8 cellular contexts compared by ENCODE assay signal in the genomic region with DNA sequence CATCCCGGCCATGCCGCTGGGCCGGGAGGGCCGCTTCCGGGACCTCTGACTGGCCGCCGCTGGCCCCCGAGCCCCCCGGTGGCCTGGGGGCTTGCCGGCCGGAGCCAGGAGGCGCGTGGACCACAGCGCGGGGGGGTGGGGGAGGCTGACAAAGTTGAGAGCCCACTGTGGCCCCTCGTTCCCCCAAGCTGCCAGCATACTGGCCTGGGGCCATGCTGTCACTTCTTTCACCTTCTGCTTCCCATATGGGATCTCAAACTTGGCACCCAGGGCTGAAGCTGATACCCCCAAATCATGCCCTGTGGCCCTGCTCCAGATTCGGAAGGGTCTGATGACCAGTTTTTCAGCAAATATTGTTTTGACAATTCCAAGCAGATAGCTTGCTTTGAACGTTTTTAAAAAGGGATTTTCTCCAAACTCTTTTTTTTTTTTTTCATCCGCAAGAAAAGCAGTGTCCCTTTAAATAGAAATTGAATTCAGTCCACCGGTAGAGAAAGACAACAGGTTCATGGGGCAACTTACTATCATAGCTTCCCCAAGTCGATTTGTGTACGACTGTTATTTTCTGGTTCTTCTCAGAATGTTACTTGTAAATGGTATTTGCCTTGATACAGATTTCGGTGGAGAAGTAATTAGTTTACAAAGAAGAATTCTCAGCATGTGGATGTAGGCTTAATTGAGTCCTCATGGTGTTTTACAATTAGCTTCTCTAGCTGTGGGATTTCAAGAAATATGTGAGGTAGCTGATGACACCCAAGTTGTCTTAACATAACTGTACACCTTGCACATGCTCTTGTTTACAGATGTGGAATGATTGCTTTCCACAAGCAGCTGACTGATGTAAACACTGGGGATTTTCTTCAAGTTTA. TPM values are rescaled to one million over a fixed set of nuclear protein-coding genes. Genes with fewer than 3 reads are reported as not detected.
DNase-seq lines count a peak whose midpoint lies in the region; ATAC-seq and TF ChIP-seq lines count a peak whose summit lies in the region.

No MANE protein-coding gene starts in this region.

- H2BK120ac ChIP-seq in IMR-90 (ENCODE audit: low read depth, low read length): no peak overlapping the region

- ATAC-seq in IMR-90 (ENCODE audit: low read depth): no peak
- no peak for ATAC-seq in left lobe of liver

- peak overlapping the region; percentile 88 for H3K4me3 ChIP-seq in BJ (ENCODE audit: low read depth, low read length)
- peak overlapping the region; percentile 79 for H3K4me3 ChIP-seq in IMR-90 (ENCODE audit: insufficient read depth, low read depth, low read length)

- DNase-seq in BJ (ENCODE audit: low read depth): no peak
- DNase-seq in IMR-90: no peak
- DNase-seq in left lobe of liver (ENCODE audit: low spot score): peak; percentile 54
- peak; percentile 58 for DNase-seq in superior temporal gyrus (ENCODE audit: extremely low spot score)
- DNase-seq in CD1c-positive myeloid dendritic cell (ENCODE audit: extremely low spot score): no peak
- DNase-seq in NCI-H187 (lab: John Stamatoyannopoulos, UW): no peak
- DNase-seq in NCI-H2196 (lab: John Stamatoyannopoulos, UW; ENCODE audit: unreplicated experiment): no peak

- H3K9me1 ChIP-seq in IMR-90 (ENCODE audit: insufficient read depth, low read length): peaks cover 2% of the 10 kb centered on the region; the same call in 1 of the 2 replicates

- peak overlapping the region; percentile 86 for H2AFZ ChIP-seq in IMR-90 (replicated peaks; ENCODE audit: low read length, poor library complexity)

- peak overlapping the region; percentile 99 for H3K4me2 ChIP-seq in IMR-90 (ENCODE audit: low read depth, low read length)

- peak overlapping the region; percentile 37 to 93 (median 84) for H3K27ac Mint-ChIP-seq in brain

- intact Hi-C loops in IMR-90 (cut with micrococcal nuclease): loop anchor here (5.0 to 10.0 kb wide), 2 partner anchors 53 to 91 kb away; no protein-coding TSS in a partner anchor

- in situ Hi-C loops in IMR-90 (cut with MboI; ENCODE audit: low sequenced_read_pairs): no loop called here

- H4K20me1 ChIP-seq in IMR-90 (ENCODE audit: insufficient read depth, low read length): peaks cover 26% of the 10 kb centered on the region; the same call in 1 of the 2 replicates

- CTCF ChIA-PET in BJ (lab: Yijun Ruan, JAX): interaction anchor here (0.6 to 1.6 kb wide), 5 partner anchors 29 to 140 kb away, joined by 3 to 8 read pairs (median 3); no protein-coding TSS in a partner anchor
- CTCF ChIA-PET in IMR-90 (lab: Yijun Ruan, JAX): interaction anchor here (0.6 to 0.7 kb wide), 3 partner anchors 57 to 278 kb away, joined by 3 to 9 read pairs (median 3); no protein-coding TSS in a partner anchor

- POLR2A ChIA-PET in BJ (lab: Charles Lee) (interaction anchor here (0.7 kb wide), 1 partner anchor 140 kb away, joined by 8 read pairs; no protein-coding TSS in a partner anchor), IMR-90 (lab: Charles Lee; ENCODE audit: unreplicated experiment) (interaction anchor here (0.7 kb wide), 2 partner anchors 18 to 184 kb away, joined by 4 to 9 read pairs; no protein-coding TSS in a partner anchor)

- peak overlapping the region; percentile 75; the same call in 1 of the 2 replicates for H3K23ac ChIP-seq in IMR-90 (ENCODE audit: low read depth, low read length)

- H3K9ac ChIP-seq in IMR-90 (ENCODE audit: low read depth, low read length): peak overlapping the region; percentile 83

- H3K4me1 ChIP-seq in IMR-90 (ENCODE audit: control insufficient read depth, insufficient read depth, low read length): peaks cover 11% of the 10 kb centered on the region

- H2AK5ac ChIP-seq in IMR-90 (ENCODE audit: low read depth, low read length): peak overlapping the region; percentile 21; the same call in 1 of the 2 replicates

- no peaks in the 10 kb centered on the region for H3K9me3 Mint-ChIP-seq in brain

- H3K4ac ChIP-seq in IMR-90 (ENCODE audit: low read depth, low read length): peak overlapping the region; percentile 60

- dilution Hi-C loops in IMR-90 (cut with HindIII; ENCODE audit: low sequenced_read_pairs, unreplicated experiment): no loop called here

- H3K18ac ChIP-seq in IMR-90 (ENCODE audit: low read depth, low read length): no peak overlapping the region

- no peak overlapping the region for H2BK20ac ChIP-seq in IMR-90 (ENCODE audit: low read depth, low read length)

- no peak for TF ChIP-seq RAD21 in IMR-90 (IDR thresholded peaks at IDR 0.05; ENCODE audit: low read length)

- peak overlapping the region; percentile 75 for H3K27ac ChIP-seq in IMR-90 (ENCODE audit: insufficient read depth, low read length)

- BruUV-seq in IMR-90 (replicated peaks; lab: Mats Ljungman, UMichigan): no TSS peak

- no peaks in the 10 kb centered on the region for H3K36me3 Mint-ChIP-seq in brain

- H2AK9ac ChIP-seq in IMR-90 (replicated peaks; ENCODE audit: low read depth, low read length, poor library complexity): peak overlapping the region; percentile 82

- H3K14ac ChIP-seq in IMR-90 (replicated peaks; ENCODE audit: low read depth, low read length): peak overlapping the region; percentile 81

- H3K36me3 ChIP-seq in BJ (ENCODE audit: control insufficient read depth, insufficient read depth, low read length) (no peaks in the 10 kb centered on the region), IMR-90 (ENCODE audit: control insufficient read depth, insufficient read depth, low read length) (no peaks in the 10 kb centered on the region)

- no CpG with 5 or more reads among the region's 23 CpGs for WGBS in IMR-90 (ENCODE audit: extremely low coverage in 2 of 2, insufficient read length in 1 of 2), 2 experiments

- no peak overlapping the region for H3K56ac ChIP-seq in IMR-90 (ENCODE audit: extremely low read depth, insufficient read depth, low read length)

- H4K5ac ChIP-seq in IMR-90 (ENCODE audit: low read depth, low read length): no peak overlapping the region

- no peak for TF ChIP-seq POLR2A in IMR-90 (IDR thresholded peaks at IDR 0.05; ENCODE audit: low read depth, low read length)

- no peaks in the 10 kb centered on the region for H3K27me3 ChIP-seq in BJ (ENCODE audit: control insufficient read depth, insufficient read depth, low read length)
- no peaks in the 10 kb centered on the region for H3K27me3 ChIP-seq in IMR-90 (ENCODE audit: control insufficient read depth, insufficient read depth, low read length)

- H4K8ac ChIP-seq in IMR-90 (ENCODE audit: low read depth in 2 of 2, low read length in 2 of 2): peak overlapping the region in 1 of 2 experiments; percentile 26; a peak in 1 of 4 replicates

- no peak overlapping the region for H4K91ac ChIP-seq in IMR-90 (ENCODE audit: insufficient read depth, low read depth, low read length)

- peak overlapping the region; percentile 19 for H2BK5ac ChIP-seq in IMR-90 (ENCODE audit: low read depth, low read length, poor library complexity, severe bottlenecking)

- peaks cover 61% of the 10 kb centered on the region for H3K4me1 Mint-ChIP-seq in brain

- no peaks in the 10 kb centered on the region for H3K9me3 ChIP-seq in IMR-90 (ENCODE audit: control insufficient read depth, insufficient read depth, low read length)

- no peak overlapping the region for H2BK15ac ChIP-seq in IMR-90 (ENCODE audit: low read depth, low read length)

- peak overlapping the region; percentile 87 to 94 (median 92) for H3K4me3 Mint-ChIP-seq in brain

- H3K27me3 Mint-ChIP-seq in brain: peaks cover 10% of the 10 kb centered on the region

- TF ChIP-seq CTCF in BJ (IDR thresholded peaks at IDR 0.05; ENCODE audit: insufficient read depth, low read depth, low read length) (no peak), IMR-90 (conservative IDR thresholded peaks at IDR 0.05; ENCODE audit: low read depth, low read length) (no peak), brain (conservative IDR thresholded peaks at IDR 0.05) (no peak)

- H3K79me1 ChIP-seq in IMR-90 (ENCODE audit: low read depth in 1 of 2, low read length in 2 of 2): peaks cover 16 to 40% of the 10 kb centered on the region in 2 experiments

TF ChIP-seq in IMR-90, 13 proteins besides CTCF, POLR2A, EP300 and RAD21:
- no peak for TF ChIP-seq ELK1 (IDR thresholded peaks at IDR 0.05; ENCODE audit: borderline replicate concordance, low read depth, low read length)
- no peak for TF ChIP-seq USF2 (IDR thresholded peaks at IDR 0.05; ENCODE audit: low read depth, low read length)
- peak; percentile 82 for TF ChIP-seq BHLHE40 (IDR thresholded peaks at IDR 0.05; ENCODE audit: low read depth, low read length)
- no peak for TF ChIP-seq CHD1 (IDR thresholded peaks at IDR 0.05; ENCODE audit: low read depth, low read length)
- TF ChIP-seq MXI1 (IDR thresholded peaks at IDR 0.05; ENCODE audit: borderline replicate concordance, low read depth, low read length): 0 out of 2 replicates have a peak, but pooled peaks have one; percentile 43

RNA-seq across cellular contexts. Expression of gene MACO1, which starts 1.0 kb away (rescaled TPM):
- polyA plus RNA-seq in BJ (2011; rRNA removed) (9.5 and 12.6 TPM in 2 replicates), IMR-90 (2012; rRNA removed) (6.8 TPM in 2 replicates), brain (ENCODE audit: insufficient read depth, low read depth, low replicate concordance) (22.8 TPM)
- 4.2 and 4.7 TPM in 2 replicates for polyA minus RNA-seq in BJ (2011; rRNA and poly(A)+ RNA removed)
- total RNA-seq in IMR-90 (2012; rRNA removed) (12.7 and 18.1 TPM in 2 replicates), left lobe of liver (34.0 TPM)
- polyA plus RNA-seq in IMR-90 (2012; cell fraction: cytosol; rRNA removed): 1.8 and 2.3 TPM in 2 replicates
- polyA plus RNA-seq in IMR-90 (2012; cell fraction: nucleus; rRNA removed; ENCODE audit: low replicate concordance): 2.2 and 11.3 TPM in 2 replicates

RNA-seq across cellular contexts. Expression of gene RHCE, which starts 11.1 kb away (rescaled TPM):
- 0.49 and 0.59 TPM in 2 replicates for polyA plus RNA-seq in BJ (2011; rRNA removed)
- polyA minus RNA-seq in BJ (2011; rRNA and poly(A)+ RNA removed): 0.57 and 0.66 TPM in 2 replicates
- total RNA-seq in IMR-90 (2012; rRNA removed): 0.54 and 0.56 TPM in 2 replicates
- 0.39 and 0.62 TPM in 2 replicates for polyA plus RNA-seq in IMR-90 (2012; rRNA removed)
- 0.70 and 1.3 TPM in 2 replicates for polyA plus RNA-seq in IMR-90 (2012; cell fraction: cytosol; rRNA removed)
- polyA plus RNA-seq in IMR-90 (2012; cell fraction: nucleus; rRNA removed; ENCODE audit: low replicate concordance): 0.49 and 0.58 TPM in 2 replicates
- polyA plus RNA-seq in brain (ENCODE audit: insufficient read depth, low read depth, low replicate concordance): 2.3 TPM
- 0.65 TPM for total RNA-seq in left lobe of liver

Comparison
In these comparisons a context has a peak if more than half of its experiments do, and no peak if none do; other contexts are left out.
1. DNase-seq: peak in left lobe of liver (single experiment) and superior temporal gyrus (single experiment); none in BJ (single experiment), IMR-90 (single experiment), CD1c-positive myeloid dendritic cell (single experiment), NCI-H187 (0 of 2) and NCI-H2196 (single experiment).